8 cellular contexts compared by ENCODE assay signal in genomic region chr9:107489144-107489673, GRCh38. TPM values are rescaled to one million over a fixed set of nuclear protein-coding genes. Genes with fewer than 3 reads are reported as not detected.
DNase-seq lines count a peak whose midpoint lies in the region; ATAC-seq and TF ChIP-seq lines count a peak whose summit lies in the region.

No MANE protein-coding gene starts in this region.

- H3K27ac ChIP-seq in IMR-90 (ENCODE audit: insufficient read depth, low read length) (peak overlapping the region; percentile 16; the same call in 1 of the 2 replicates), muscle layer of colon (ENCODE audit: low read depth, low read length) (peak overlapping the region; percentile 18)

- H3K27ac Mint-ChIP-seq in Calu3 (ENCODE audit: unreplicated experiment): peak overlapping the region; percentile 94
- H3K27ac Mint-ChIP-seq in chondrocyte (ENCODE audit: unreplicated experiment): peak overlapping the region; percentile 80

- no peaks in the 10 kb centered on the region for H3K27me3 Mint-ChIP-seq in Calu3 (ENCODE audit: unreplicated experiment)
- H3K27me3 Mint-ChIP-seq in chondrocyte (ENCODE audit: low read depth): no peaks in the 10 kb centered on the region

- dilution Hi-C loops in IMR-90 (cut with HindIII; ENCODE audit: low sequenced_read_pairs, unreplicated experiment): no loop called here

- peaks cover 5% of the 10 kb centered on the region for H4K20me1 ChIP-seq in IMR-90 (ENCODE audit: insufficient read depth, low read length)

- no peaks in the 10 kb centered on the region for H3K9me1 ChIP-seq in IMR-90 (ENCODE audit: insufficient read depth, low read length)

- intact Hi-C loops in Calu3 (cut with micrococcal nuclease; ENCODE audit: unreplicated experiment): loop anchor here (5.0 to 10.0 kb wide), 3 partner anchors 58 to 1276 kb away; no protein-coding TSS in a partner anchor
- intact Hi-C loops in IMR-90 (cut with micrococcal nuclease): loop anchor here (1.0 to 10.0 kb wide), 7 partner anchors 59 to 783 kb away; no protein-coding TSS in a partner anchor

- peak overlapping the region; percentile 22; the same call in 1 of the 2 replicates for H3K4ac ChIP-seq in IMR-90 (ENCODE audit: low read depth, low read length)

- H2AK9ac ChIP-seq in IMR-90 (replicated peaks; ENCODE audit: low read depth, low read length, poor library complexity): peak overlapping the region; percentile 91

- H3K4me3 ChIP-seq in IMR-90 (ENCODE audit: insufficient read depth, low read depth, low read length) (peak overlapping the region; percentile 49), muscle layer of colon (ENCODE audit: low read depth in 1 of 2, low read length in 2 of 2) (peak overlapping the region; percentile 79 to 85)

- no peak overlapping the region for H4K8ac ChIP-seq in IMR-90 (ENCODE audit: low read depth in 2 of 2, low read length in 2 of 2)

- H2BK20ac ChIP-seq in IMR-90 (ENCODE audit: low read depth, low read length): no peak overlapping the region

- no peaks in the 10 kb centered on the region for H3K9me3 ChIP-seq in IMR-90 (ENCODE audit: control insufficient read depth, insufficient read depth, low read length)
- H3K9me3 ChIP-seq in muscle layer of colon (ENCODE audit: low read length): no peaks in the 10 kb centered on the region

- H3K27me3 ChIP-seq in IMR-90 (ENCODE audit: control insufficient read depth, insufficient read depth, low read length) (0 out of 2 replicates have a peak, but pooled peaks cover 1% of the 10 kb centered on the region), muscle layer of colon (ENCODE audit: control insufficient read depth in 1 of 2, insufficient read depth in 2 of 2, low read length in 2 of 2) (no peaks in the 10 kb centered on the region)

- no peak for TF ChIP-seq RAD21 in IMR-90 (IDR thresholded peaks at IDR 0.05; ENCODE audit: low read length)

- H3K36me3 Mint-ChIP-seq in Calu3 (ENCODE audit: insufficient read depth, unreplicated experiment): peaks cover 53% of the 10 kb centered on the region
- peaks cover 7% of the 10 kb centered on the region for H3K36me3 Mint-ChIP-seq in chondrocyte (ENCODE audit: low read depth)

- no peak overlapping the region for H2BK15ac ChIP-seq in IMR-90 (ENCODE audit: low read depth, low read length)

- WGBS in IMR-90 (ENCODE audit: extremely low coverage in 2 of 2, insufficient read length in 1 of 2), 2 experiments: no CpG with 5 or more reads among the region's 46 CpGs

- H3K9me3 Mint-ChIP-seq in Calu3 (ENCODE audit: low read depth, unreplicated experiment) (no peaks in the 10 kb centered on the region), chondrocyte (ENCODE audit: low read depth) (no peaks in the 10 kb centered on the region)

- H3K56ac ChIP-seq in IMR-90 (ENCODE audit: extremely low read depth, insufficient read depth, low read length): no peak overlapping the region

- H2AFZ ChIP-seq in IMR-90 (replicated peaks; ENCODE audit: low read length, poor library complexity): peak overlapping the region; percentile 92

- no peak overlapping the region for H4K5ac ChIP-seq in IMR-90 (ENCODE audit: low read depth, low read length)

- TF ChIP-seq POLR2A in IMR-90 (IDR thresholded peaks at IDR 0.05; ENCODE audit: low read depth, low read length): peak; percentile 52

- BruUV-seq in Calu3 (replicated peaks; lab: Mats Ljungman, UMichigan) (TSS peak; percentile 39), IMR-90 (replicated peaks; lab: Mats Ljungman, UMichigan) (TSS peak; percentile 7)

- H2AK5ac ChIP-seq in IMR-90 (ENCODE audit: low read depth, low read length): no peak overlapping the region

- POLR2A ChIA-PET in IMR-90 (lab: Charles Lee; ENCODE audit: unreplicated experiment): no interaction called here

- H3K4me1 Mint-ChIP-seq in Calu3 (ENCODE audit: low read depth, unreplicated experiment) (peaks cover 36% of the 10 kb centered on the region), chondrocyte (ENCODE audit: low read depth) (peaks cover 47% of the 10 kb centered on the region)

- no peak overlapping the region for H2BK120ac ChIP-seq in IMR-90 (ENCODE audit: low read depth, low read length)

- peak overlapping the region; percentile 80 for H3K4me2 ChIP-seq in IMR-90 (ENCODE audit: low read depth, low read length)

- in situ Hi-C loops in IMR-90 (cut with MboI; ENCODE audit: low sequenced_read_pairs): loop anchor here (10.0 to 25.0 kb wide), 2 partner anchors 246 to 398 kb away; no protein-coding TSS in a partner anchor

- H2BK5ac ChIP-seq in IMR-90 (ENCODE audit: low read depth, low read length, poor library complexity, severe bottlenecking): no peak overlapping the region

- DNase-seq in Calu3 (no peak), IMR-90 (no peak), chondrocyte (ENCODE audit: low spot score) (no peak), SK-N-DZ (ENCODE audit: low spot score) (no peak), islet precursor cell (no peak), NCI-H524 treated with DMSO at 0.1 percent for 48 hours (lab: John Stamatoyannopoulos, UW) (no peak)

- no peak overlapping the region for H4K91ac ChIP-seq in IMR-90 (ENCODE audit: insufficient read depth, low read depth, low read length)

- no peak for TF ChIP-seq CTCF in Calu3 (IDR thresholded peaks at IDR 0.05; ENCODE audit: unreplicated experiment)
- TF ChIP-seq CTCF in IMR-90 (conservative IDR thresholded peaks at IDR 0.05; ENCODE audit: low read depth, low read length): no peak
- no peak for TF ChIP-seq CTCF in chondrocyte (IDR thresholded peaks at IDR 0.05)

- ATAC-seq in GM21526 (IDR thresholded peaks at IDR 0.05; ENCODE audit: low FRiP score, unreplicated experiment): peak; percentile 18
- peak; percentile 10 for ATAC-seq in IMR-90 (ENCODE audit: low read depth)

- H3K4me1 ChIP-seq in IMR-90 (ENCODE audit: control insufficient read depth, insufficient read depth, low read length): peaks cover 2% of the 10 kb centered on the region; the same call in 1 of the 2 replicates
- H3K4me1 ChIP-seq in muscle layer of colon (ENCODE audit: insufficient read depth, low read length): peaks cover 8% of the 10 kb centered on the region

- H3K23ac ChIP-seq in IMR-90 (ENCODE audit: low read depth, low read length): peak overlapping the region; percentile 82; the same call in 1 of the 2 replicates

- H3K18ac ChIP-seq in IMR-90 (ENCODE audit: low read depth, low read length): no peak overlapping the region; the same call in 1 of the 2 replicates

- peaks cover 17% of the 10 kb centered on the region for H3K36me3 ChIP-seq in IMR-90 (ENCODE audit: control insufficient read depth, insufficient read depth, low read length)
- peaks cover 8% of the 10 kb centered on the region for H3K36me3 ChIP-seq in muscle layer of colon (ENCODE audit: insufficient read depth, low read length)

- H3K14ac ChIP-seq in IMR-90 (replicated peaks; ENCODE audit: low read depth, low read length): no peak overlapping the region

- CTCF ChIA-PET in Calu3 (lab: Charles Lee) (interaction anchor here (0.6 kb wide), 2 partner anchors 248 to 783 kb away, joined by 3 to 4 read pairs; no protein-coding TSS in a partner anchor), IMR-90 (lab: Yijun Ruan, JAX) (no interaction called here)

- no peaks in the 10 kb centered on the region; a peak in 2 of 4 replicates for H3K79me1 ChIP-seq in IMR-90 (ENCODE audit: low read depth in 1 of 2, low read length in 2 of 2)

- H3K4me3 Mint-ChIP-seq in Calu3 (ENCODE audit: low read depth, unreplicated experiment) (peak overlapping the region; percentile 84), chondrocyte (ENCODE audit: unreplicated experiment) (peak overlapping the region; percentile 93)

- H3K9ac ChIP-seq in IMR-90 (ENCODE audit: low read depth, low read length) (peak overlapping the region; percentile 8), muscle layer of colon (ENCODE audit: low read length) (peak overlapping the region; percentile 78)

TF ChIP-seq in IMR-90, 13 proteins besides CTCF, POLR2A, EP300 and RAD21:
- peak; percentile 90; the same call in 1 of the 2 replicates for TF ChIP-seq CHD1 (IDR thresholded peaks at IDR 0.05; ENCODE audit: low read depth, low read length)
- TF ChIP-seq MAZ (IDR thresholded peaks at IDR 0.05; ENCODE audit: borderline replicate concordance, low read depth, low read length): no peak

RNA-seq across cellular contexts. Expression of gene KLF4, which starts 0.4 kb away (rescaled TPM):
- total RNA-seq in Calu3 (2022) (19.9 and 23.0 TPM in 2 replicates), IMR-90 (2012; rRNA removed) (1.3 and 2.2 TPM in 2 replicates), chondrocyte (22.3 to 36.0 TPM (median 35.1 TPM) in 3 replicates)
- polyA plus RNA-seq in IMR-90 (2012; rRNA removed): 3.8 and 6.9 TPM in 2 replicates
- polyA plus RNA-seq in IMR-90 (2012; cell fraction: cytosol; rRNA removed): 4.7 and 21.8 TPM in 2 replicates
- 84.7 and 96.7 TPM in 2 replicates for polyA plus RNA-seq in IMR-90 (2012; cell fraction: nucleus; rRNA removed; ENCODE audit: low replicate concordance)
- polyA plus RNA-seq in SK-N-DZ (2014; cell fraction: cytosol; rRNA removed): not detected in 2 replicates
- polyA plus RNA-seq in SK-N-DZ (2014; cell fraction: nucleus; rRNA removed): 0.23 TPM in 1 of 2 replicates, not detected in the other
